Comparison of ENCODE assay signal across 16 cellular contexts in genomic region chr1:220770245-220770913, GRCh38. TPM values are rescaled to one million over a fixed set of nuclear protein-coding genes. Genes with fewer than 3 reads are reported as not detected.
DNase-seq lines count a peak whose midpoint lies in the region; ATAC-seq and TF ChIP-seq lines count a peak whose summit lies in the region.
"Had no signal": no experiment of that assay in that cellular context is flagged by ENCODE, and none has a peak within 500 bp of the region (broad histone marks: within the 10 kb centered on the region; RNA-seq: fewer than 3 reads in every experiment).

No MANE protein-coding gene starts in this region.

- H3K36me3 Mint-ChIP-seq in neural crest cell (ENCODE audit: low read depth): no peaks in the 10 kb centered on the region

- no peaks in the 10 kb centered on the region for H3K36me3 ChIP-seq in brain microvascular endothelial cell (replicated peaks)

- no peaks in the 10 kb centered on the region for H3K27me3 ChIP-seq in brain microvascular endothelial cell (replicated peaks)
- H3K27me3 ChIP-seq: body of pancreas, esophagus muscularis mucosa had no signal

- DNase-seq in neural crest cell (ENCODE audit: low read depth, low spot score): no peak
- DNase-seq in C1 segment of cervical spinal cord (lab: John Stamatoyannopoulos, UW): no peak
- no peak for DNase-seq in COLO829 (ENCODE audit: low spot score)
- DNase-seq in occipital lobe (lab: John Stamatoyannopoulos, UW): no peak
- no peak for DNase-seq in brain microvascular endothelial cell
- DNase-seq: body of pancreas; HCEC 1CT; MM.1S; NCI-H748 treated with DMSO at 0.1 percent for 48 hours; stimulated activated CD4-positive, alpha-beta T cell treated with anti-CD3 and anti-CD28 coated beads, Interleukin-4, amount 100 ng/mL, for 1 hour; SW 1271 had no signal

- H3K27me3 Mint-ChIP-seq in neural crest cell (ENCODE audit: low read depth): no peaks in the 10 kb centered on the region

- TF ChIP-seq CTCF in neural crest cell (conservative IDR thresholded peaks at IDR 0.05) (no peak), brain microvascular endothelial cell (IDR thresholded peaks at IDR 0.05; ENCODE audit: low read depth, low read length, missing control alignments) (no peak)

- no peak overlapping the region for H3K27ac ChIP-seq in brain microvascular endothelial cell
- H3K27ac ChIP-seq: body of pancreas, esophagus muscularis mucosa, thoracic aorta had no signal

- no peak overlapping the region for H3K4me3 ChIP-seq in brain microvascular endothelial cell (ENCODE audit: low read depth, low read length)
- H3K4me3 ChIP-seq: body of pancreas, esophagus muscularis mucosa, thoracic aorta had no signal

- ATAC-seq in GM18870 (IDR thresholded peaks at IDR 0.05; ENCODE audit: unreplicated experiment): peak; percentile 59
- peak; percentile 82 for ATAC-seq in GM21723 (IDR thresholded peaks at IDR 0.05; ENCODE audit: unreplicated experiment)
- peak; percentile 62 for ATAC-seq in HG03354 (IDR thresholded peaks at IDR 0.05; ENCODE audit: poor library complexity, severe bottlenecking, unreplicated experiment)
- ATAC-seq: body of pancreas had no signal

- no peaks in the 10 kb centered on the region for H3K9me3 Mint-ChIP-seq in neural crest cell

- H3K4me1 Mint-ChIP-seq in neural crest cell: no peaks in the 10 kb centered on the region

- H3K27ac Mint-ChIP-seq in neural crest cell (ENCODE audit: unreplicated experiment): peak overlapping the region; percentile 27

- no peak overlapping the region for H3K4me3 Mint-ChIP-seq in neural crest cell

- in situ Hi-C loops in brain microvascular endothelial cell (cut with HindIII; ENCODE audit: low pct_ligation_motif_present, low sequenced_read_pairs): no loop called here

RNA-seq across cellular contexts. Expression of gene MTARC1, which starts 16.3 kb away (rescaled TPM):
- total RNA-seq in neural crest cell (28.3 and 28.5 TPM in 2 replicates), occipital lobe (9.4 TPM)

RNA-seq across cellular contexts. Expression of gene MTARC2, which starts 22.3 kb away (rescaled TPM):
- 4.1 and 5.8 TPM in 2 replicates for total RNA-seq in neural crest cell
- 7.8 TPM for total RNA-seq in occipital lobe
